In the genomic region with DNA sequence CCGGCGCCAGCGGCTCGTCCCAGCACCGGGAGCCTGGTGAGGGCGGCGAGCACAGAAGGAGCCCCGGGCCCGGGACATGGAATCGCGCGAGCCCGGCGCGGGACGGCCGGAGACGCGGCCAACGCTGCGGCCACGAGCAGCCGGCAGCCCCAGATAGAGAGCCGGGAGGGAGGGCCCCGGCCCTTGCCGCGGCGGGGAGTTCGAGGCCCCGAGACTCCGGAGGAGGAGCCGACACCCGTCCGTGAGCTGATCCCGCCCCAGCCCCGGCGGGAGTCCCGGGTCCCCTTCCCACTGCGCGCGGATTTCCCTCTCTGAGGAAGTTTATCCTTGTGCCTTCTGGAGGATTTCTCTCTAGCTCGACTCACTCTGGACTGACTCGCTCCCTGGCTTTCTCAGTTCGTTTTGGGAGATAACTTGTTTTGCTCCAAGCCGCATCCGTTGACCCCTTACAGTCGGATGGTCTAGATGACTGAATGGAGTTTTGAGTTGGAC, we compare ENCODE assay signal across 8 cellular contexts. TPM values are rescaled to one million over a fixed set of nuclear protein-coding genes. Genes with fewer than 3 reads are reported as not detected.
DNase-seq lines count a peak whose midpoint lies in the region; ATAC-seq and FAIRE-seq lines count a peak whose summit lies in the region.

No MANE protein-coding gene starts in this region.

- H3K27me3 Mint-ChIP-seq in activated CD4-positive, alpha-beta T cell treated with anti-CD3 and anti-CD28 coated beads, Interleukin-2, amount 10 ng/mL, durations not matched to agents 24 days and 14 days: peaks cover 54% of the 10 kb centered on the region
- H3K27me3 Mint-ChIP-seq in naive thymus-derived CD4-positive, alpha-beta T cell: peaks cover 56 to 67% (median 61%) of the 10 kb centered on the region in 5 donors

- H3K36me3 ChIP-seq in BLaER1 treated with 17β-estradiol and CSF1 and Interleukin-3, amounts not matched to agents 10 nM and 100 nM: peaks cover 0 to 11% (median 0%) of the 10 kb centered on the region in 11 experiments; a peak in 8 of 22 replicates
- 0 out of 2 replicates have a peak, but pooled peaks cover 2% of the 10 kb centered on the region for H3K36me3 ChIP-seq in HUES6 (ENCODE audit: control insufficient read depth, insufficient read depth, low read length)
- no peaks in the 10 kb centered on the region for H3K36me3 ChIP-seq in esophagus (ENCODE audit: control insufficient read depth in 2 of 2, insufficient read depth in 2 of 2, low read length in 1 of 2)
- no peaks in the 10 kb centered on the region for H3K36me3 ChIP-seq in naive thymus-derived CD4-positive, alpha-beta T cell (ENCODE audit: control insufficient read depth in 2 of 3, insufficient read depth in 3 of 3, low read length in 3 of 3)

- peak overlapping the region; percentile 93 to 99 (median 98) for H3K4me2 ChIP-seq in BLaER1 treated with 17β-estradiol and CSF1 and Interleukin-3, amounts not matched to agents 10 nM and 100 nM

- peaks cover 0 to 9% (median 5%) of the 10 kb centered on the region in 11 experiments; a peak in 10 of 22 replicates for H3K9me3 ChIP-seq in BLaER1 treated with 17β-estradiol and CSF1 and Interleukin-3, amounts not matched to agents 10 nM and 100 nM (replicated peaks in 1 of 11)
- H3K9me3 ChIP-seq in HUES6 (ENCODE audit: control insufficient read depth, insufficient read depth, low read depth, low read length) (no peaks in the 10 kb centered on the region), esophagus (ENCODE audit: control insufficient read depth in 2 of 2, insufficient read depth in 1 of 2, low read depth in 1 of 2, low read length in 1 of 2) (no peaks in the 10 kb centered on the region)
- no peaks in the 10 kb centered on the region for H3K9me3 ChIP-seq in naive thymus-derived CD4-positive, alpha-beta T cell (ENCODE audit: control insufficient read depth in 2 of 3, low read length in 3 of 3)

- no peaks in the 10 kb centered on the region for H3K9me3 Mint-ChIP-seq in activated CD4-positive, alpha-beta T cell treated with anti-CD3 and anti-CD28 coated beads, Interleukin-2, amount 10 ng/mL, durations not matched to agents 24 days and 14 days
- H3K9me3 Mint-ChIP-seq in naive thymus-derived CD4-positive, alpha-beta T cell: peaks cover 0 to 13% (median 0%) of the 10 kb centered on the region in 11 donors

- H3K4me1 Mint-ChIP-seq in activated CD4-positive, alpha-beta T cell treated with anti-CD3 and anti-CD28 coated beads, Interleukin-2, amount 10 ng/mL, durations not matched to agents 24 days and 14 days: peaks cover 30% of the 10 kb centered on the region
- peaks cover 20 to 36% (median 31%) of the 10 kb centered on the region in 7 donors for H3K4me1 Mint-ChIP-seq in naive thymus-derived CD4-positive, alpha-beta T cell

- H3K27me3 ChIP-seq in BLaER1 treated with 17β-estradiol and CSF1 and Interleukin-3, amounts not matched to agents 10 nM and 100 nM: peaks cover 45 to 60% (median 51%) of the 10 kb centered on the region in 11 experiments
- H3K27me3 ChIP-seq in HUES6 (ENCODE audit: control insufficient read depth, insufficient read depth, low read length): no peaks in the 10 kb centered on the region
- H3K27me3 ChIP-seq in esophagus (ENCODE audit: control insufficient read depth in 1 of 2, insufficient read depth in 2 of 2, low read length in 2 of 2): no peaks in the 10 kb centered on the region
- peaks cover 0 to 31% of the 10 kb centered on the region in 2 donors for H3K27me3 ChIP-seq in naive thymus-derived CD4-positive, alpha-beta T cell (ENCODE audit: control insufficient read depth in 2 of 2, insufficient read depth in 2 of 2, low read length in 2 of 2)

- peaks cover 6% of the 10 kb centered on the region for H3K36me3 Mint-ChIP-seq in activated CD4-positive, alpha-beta T cell treated with anti-CD3 and anti-CD28 coated beads, Interleukin-2, amount 10 ng/mL, durations not matched to agents 24 days and 14 days (ENCODE audit: low read depth)
- peaks cover 0 to 8% (median 0%) of the 10 kb centered on the region in 5 donors for H3K36me3 Mint-ChIP-seq in naive thymus-derived CD4-positive, alpha-beta T cell

- CTCF ChIA-PET in naive thymus-derived CD4-positive, alpha-beta T cell (lab: Charles Lee): interaction anchor here (3.7 kb wide), 1 partner anchor 348 kb away, joined by 23 read pairs; no protein-coding TSS in a partner anchor

- intact Hi-C loops in activated CD4-positive, alpha-beta T cell treated with anti-CD3 and anti-CD28 coated beads, Interleukin-2, amount 10 ng/mL, durations not matched to agents 24 days and 14 days (cut with micrococcal nuclease): loop anchor here (2.0 to 10.0 kb wide), 3 partner anchors 96 to 858 kb away; no protein-coding TSS in a partner anchor
- intact Hi-C loops in naive thymus-derived CD4-positive, alpha-beta T cell (cut with micrococcal nuclease): loop anchor here (1.0 to 10.0 kb wide), 6 partner anchors 8 to 612 kb away; partner anchors contain the start of genes GRIK4 (in 1 of the 2), NECTIN1 (in 1 of the 2) and OAF (in 1 of the 2)

- peak overlapping the region; percentile 87 for H3K27ac Mint-ChIP-seq in activated CD4-positive, alpha-beta T cell treated with anti-CD3 and anti-CD28 coated beads, Interleukin-2, amount 10 ng/mL, durations not matched to agents 24 days and 14 days
- H3K27ac Mint-ChIP-seq in naive thymus-derived CD4-positive, alpha-beta T cell: peak overlapping the region in 5 of 9 donors; percentile 8 to 82 (median 60)

- FAIRE-seq in urothelium cell line (lab: Jason Lieb, UNC): no peak

- 0% methylated on average over 32 to 47 of the region's 47 CpGs for WGBS in esophagus, 2 donors

- H3K27ac ChIP-seq in BLaER1 treated with 17β-estradiol and CSF1 and Interleukin-3, amounts not matched to agents 10 nM and 100 nM: peak overlapping the region; percentile 81 to 91 (median 87)
- H3K27ac ChIP-seq in HUES6 (ENCODE audit: low read depth, low read length) (peak overlapping the region; percentile 67; the same call in 1 of the 2 replicates), esophagus (ENCODE audit: low read depth in 2 of 2, low read length in 1 of 2) (peak overlapping the region; percentile 95)
- no peak overlapping the region for H3K27ac ChIP-seq in naive thymus-derived CD4-positive, alpha-beta T cell (ENCODE audit: low read depth, low read length)

- H3K4me3 ChIP-seq in BLaER1 treated with 17β-estradiol and CSF1 and Interleukin-3, amounts not matched to agents 10 nM and 100 nM: peak overlapping the region; percentile 81 to 96 (median 86)
- peak overlapping the region; percentile 79 for H3K4me3 ChIP-seq in HUES6 (ENCODE audit: low read depth, low read length)
- peak overlapping the region; percentile 90 to 99 for H3K4me3 ChIP-seq in esophagus (ENCODE audit: low read depth in 1 of 2, low read length in 2 of 2)
- peak overlapping the region; percentile 65 for H3K4me3 ChIP-seq in naive thymus-derived CD4-positive, alpha-beta T cell (ENCODE audit: low read length)

- H3K9ac ChIP-seq in BLaER1 treated with 17β-estradiol and CSF1 and Interleukin-3, amounts not matched to agents 10 nM and 100 nM: peak overlapping the region; percentile 86 to 94 (median 92)
- peak overlapping the region; percentile 71 for H3K9ac ChIP-seq in HUES6 (ENCODE audit: low read length)

- ATAC-seq in GM19452 (IDR thresholded peaks at IDR 0.05; ENCODE audit: unreplicated experiment): peak; percentile 35
- ATAC-seq in naive thymus-derived CD4-positive, alpha-beta T cell: peak; percentile 20

- peak overlapping the region; percentile 96 for H3K4me3 Mint-ChIP-seq in activated CD4-positive, alpha-beta T cell treated with anti-CD3 and anti-CD28 coated beads, Interleukin-2, amount 10 ng/mL, durations not matched to agents 24 days and 14 days
- H3K4me3 Mint-ChIP-seq in naive thymus-derived CD4-positive, alpha-beta T cell: peak overlapping the region; percentile 75 to 95 (median 87)

- peaks cover 45 to 60% (median 52%) of the 10 kb centered on the region in 11 experiments for H4K20me1 ChIP-seq in BLaER1 treated with 17β-estradiol and CSF1 and Interleukin-3, amounts not matched to agents 10 nM and 100 nM

- H3K4me1 ChIP-seq in BLaER1 treated with 17β-estradiol and CSF1 and Interleukin-3, amounts not matched to agents 10 nM and 100 nM: peaks cover 28 to 40% (median 31%) of the 10 kb centered on the region in 10 experiments
- H3K4me1 ChIP-seq in HUES6 (ENCODE audit: control insufficient read depth, insufficient read depth, low read length) (peaks cover 19% of the 10 kb centered on the region), esophagus (ENCODE audit: control insufficient read depth in 2 of 2, insufficient read depth in 2 of 2, low read length in 1 of 2) (peaks cover 0 to 2% of the 10 kb centered on the region in 2 donors)
- peaks cover 13 to 22% of the 10 kb centered on the region in 2 donors for H3K4me1 ChIP-seq in naive thymus-derived CD4-positive, alpha-beta T cell (ENCODE audit: control insufficient read depth in 2 of 2, insufficient read depth in 2 of 2, low read length in 2 of 2)

- peak; percentile 76 for DNase-seq in activated CD4-positive, alpha-beta T cell treated with anti-CD3 and anti-CD28 coated beads, Interleukin-2, amount 10 ng/mL, durations not matched to agents 24 days and 14 days
- peak in 2 of 9 donors; percentile 10 to 18 for DNase-seq in naive thymus-derived CD4-positive, alpha-beta T cell
- peak; percentile 51 for DNase-seq in urothelium cell line (ENCODE audit: low spot score)
- DNase-seq in HuH-7 (ENCODE audit: low spot score): no peak

- POLR2A ChIA-PET in naive thymus-derived CD4-positive, alpha-beta T cell (lab: Charles Lee): interaction anchor here (0.5 to 0.7 kb wide), 2 partner anchors 551 to 845 kb away, joined by 3 to 5 read pairs; no protein-coding TSS in a partner anchor

RNA-seq across cellular contexts. Expression of gene ARHGEF12, which starts 0.5 kb away (rescaled TPM):
- 20.0 and 20.3 TPM in 2 replicates for total RNA-seq in activated CD4-positive, alpha-beta T cell treated with anti-CD3 and anti-CD28 coated beads, Interleukin-2, amount 10 ng/mL, durations not matched to agents 24 days and 14 days
- 10 to 100 TPM; 15.3 to 17.9 TPM for polyA plus RNA-seq in esophagus
- 10 to 100 TPM in 2 of 5 experiments, 1 to 10 TPM in 3; 1.9 to 13.1 (median 3.5) TPM for total RNA-seq in naive thymus-derived CD4-positive, alpha-beta T cell
- polyA plus RNA-seq in naive thymus-derived CD4-positive, alpha-beta T cell: under 1 TPM; 0.38 to 0.49 TPM

RNA-seq across cellular contexts. Expression of gene TLCD5, which starts 11.6 kb away (rescaled TPM):
- 0.76 and 1.2 TPM in 2 replicates for total RNA-seq in activated CD4-positive, alpha-beta T cell treated with anti-CD3 and anti-CD28 coated beads, Interleukin-2, amount 10 ng/mL, durations not matched to agents 24 days and 14 days
- under 1 TPM; 0.55 to 0.76 TPM for polyA plus RNA-seq in esophagus
- total RNA-seq in naive thymus-derived CD4-positive, alpha-beta T cell: under 1 TPM in 3 of 5 experiments, not detected in 2; 0.11 to 0.48 (median 0.17) TPM
- not detected for polyA plus RNA-seq in naive thymus-derived CD4-positive, alpha-beta T cell
